ENCODE assay signal across 8 cellular contexts in the genomic region with DNA sequence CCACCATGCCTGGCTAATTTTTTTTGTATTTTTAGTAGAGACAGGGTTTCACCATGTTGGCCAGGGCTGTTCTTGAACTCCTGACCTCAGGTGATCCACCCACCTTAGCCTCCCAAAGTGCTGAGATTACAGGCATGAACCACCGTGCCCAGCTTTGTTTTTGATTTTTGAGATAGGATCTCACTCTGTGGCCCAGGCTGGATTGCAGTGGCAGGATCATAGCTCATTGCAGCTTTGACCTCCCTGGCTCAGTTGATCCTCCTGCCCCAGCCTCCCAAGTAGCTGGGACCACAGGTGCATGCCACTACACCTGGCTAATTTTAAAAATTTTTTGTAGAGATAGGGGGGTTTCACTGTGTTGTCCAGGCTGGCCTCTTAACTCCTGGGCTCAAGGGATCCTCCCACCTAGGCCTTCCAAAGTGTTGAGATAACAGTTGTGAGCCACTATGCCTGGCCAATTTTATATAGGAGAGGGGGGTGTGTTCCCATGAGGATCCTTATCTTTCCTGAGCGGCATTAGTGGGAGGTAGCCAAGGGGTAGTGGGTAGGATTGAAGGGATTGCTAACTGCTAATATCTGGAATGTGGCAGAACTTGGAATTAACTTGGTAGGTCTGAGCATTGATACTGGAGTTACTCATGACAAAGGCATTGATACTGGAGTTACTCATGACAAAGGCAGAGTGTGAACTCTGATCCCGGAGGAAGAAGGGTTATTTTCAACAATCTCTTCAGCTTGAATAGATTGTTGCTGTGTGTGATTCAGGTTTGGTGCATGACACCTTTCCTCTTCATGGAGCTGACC. TPM values are rescaled to one million over a fixed set of nuclear protein-coding genes. Genes with fewer than 3 reads are reported as not detected.
DNase-seq lines count a peak whose midpoint lies in the region; ATAC-seq and TF ChIP-seq lines count a peak whose summit lies in the region.

No MANE protein-coding gene starts in this region.

- H2BK5ac ChIP-seq in H9 (ENCODE audit: insufficient read length, low read length), result peak overlapping the region; percentile 24

- H3K4me1 ChIP-seq in H9 (ENCODE audit: insufficient read depth, low read length) (peaks cover 2% of the 10 kb centered on the region; the same call in 1 of the 2 replicates), gastrocnemius medialis (peaks cover 12 to 16% of the 10 kb centered on the region in 2 donors)

- no peak overlapping the region for H3T11ph ChIP-seq in H9 (ENCODE audit: low read length)

- peak overlapping the region; percentile 70 for H3K9ac ChIP-seq in H9 (ENCODE audit: extremely low read depth, insufficient read length, low read length)

- H4K8ac ChIP-seq in H9 (replicated peaks; ENCODE audit: insufficient read length, low read depth, low read length), result no peak overlapping the region

- peak overlapping the region; percentile 75 to 99 (median 92) for H3K4me3 ChIP-seq in gastrocnemius medialis

- H4K5ac ChIP-seq in H9 (ENCODE audit: insufficient read length, low read depth, low read length), result peak overlapping the region; percentile 48

- no peak overlapping the region for H2AFZ ChIP-seq in H9 (ENCODE audit: low read length)

- peak overlapping the region; percentile 81 for H2BK120ac ChIP-seq in H9 (ENCODE audit: low read depth, low read length, poor library complexity, severe bottlenecking)

- no peak overlapping the region for H3K56ac ChIP-seq in H9 (ENCODE audit: insufficient read length, low read depth, low read length)

- in situ Hi-C loops in gastrocnemius medialis (cut with MboI; ENCODE audit: low sequenced_read_pairs in 4 of 4), result no loop called here
- in situ Hi-C loops in KBM-7 (cut with MboI; ENCODE audit: low pct_unique_long_range_greater_than_20kb, low sequenced_read_pairs), result no loop called here

- TF ChIP-seq POLR2A in gastrocnemius medialis (IDR thresholded peaks at IDR 0.05), result no peak

- H4K91ac ChIP-seq in H9 (ENCODE audit: insufficient read length, low read depth, low read length), result no peak overlapping the region

- peak overlapping the region; percentile 71 for H3K14ac ChIP-seq in H9 (ENCODE audit: insufficient read depth, low read length)

- TF ChIP-seq CTCF in H9 (conservative IDR thresholded peaks at IDR 0.05) (no peak), gastrocnemius medialis (IDR thresholded peaks at IDR 0.05 in 4 of 5, conservative IDR thresholded peaks at IDR 0.05 in 1 of 5) (no peak)

- ATAC-seq in gastrocnemius medialis, result no peak
- ATAC-seq in HG03095 (IDR thresholded peaks at IDR 0.05; ENCODE audit: unreplicated experiment), result no peak
- no peak for ATAC-seq in GM18519 (IDR thresholded peaks at IDR 0.05; ENCODE audit: low FRiP score, unreplicated experiment)

- H3K4me3 Mint-ChIP-seq in H9, result peak overlapping the region; percentile 96 to 100

- H3K9me3 Mint-ChIP-seq in H9, result no peaks in the 10 kb centered on the region; a peak in 1 of 5 replicates

- H3K79me1 ChIP-seq in H9 (ENCODE audit: insufficient read depth, low read depth, low read length, poor library complexity, severe bottlenecking), result peaks cover 3% of the 10 kb centered on the region

- peak overlapping the region; percentile 28 for H3K4me2 ChIP-seq in H9 (ENCODE audit: insufficient read depth, insufficient read length, low read length)

- no peaks in the 10 kb centered on the region for H3K9me3 ChIP-seq in H9 (ENCODE audit: control insufficient read depth, low read depth, low read length)
- H3K9me3 ChIP-seq in gastrocnemius medialis, result no peaks in the 10 kb centered on the region

- peaks cover 5% of the 10 kb centered on the region for H3K23me2 ChIP-seq in H9 (ENCODE audit: insufficient read length, low read depth, low read length, poor library complexity, severe bottlenecking)

- peak overlapping the region; percentile 47 for H2BK12ac ChIP-seq in H9 (ENCODE audit: insufficient read length, low read depth, low read length)

- peaks cover 18 to 19% of the 10 kb centered on the region in 2 experiments for H3K4me1 Mint-ChIP-seq in H9

- peaks cover 50 to 90% (median 73%) of the 10 kb centered on the region in 3 experiments for H3K36me3 Mint-ChIP-seq in H9 (ENCODE audit: insufficient read depth in 1 of 3, low read depth in 3 of 3)

- H4K20me1 ChIP-seq in H9 (ENCODE audit: control insufficient read depth, insufficient read depth, insufficient read length), result no peaks in the 10 kb centered on the region

- no peak overlapping the region for H2BK15ac ChIP-seq in H9 (ENCODE audit: low read depth, low read length)

- peak overlapping the region; percentile 76 for H3K18ac ChIP-seq in H9 (ENCODE audit: insufficient read length, low read depth, low read length)

- H3K27me3 Mint-ChIP-seq in H9 (ENCODE audit: low read depth), result no peaks in the 10 kb centered on the region

- H3K79me2 ChIP-seq in H9 (ENCODE audit: insufficient read depth, low read length), result peaks cover 30% of the 10 kb centered on the region

- H3K27ac ChIP-seq in H9 (ENCODE audit: insufficient read length, low read depth, low read length), result peak overlapping the region; percentile 95
- H3K27ac ChIP-seq in gastrocnemius medialis, result peak overlapping the region; percentile 82 to 97 (median 94)

- H3K36me3 ChIP-seq in gastrocnemius medialis, result peaks cover 0 to 48% of the 10 kb centered on the region in 2 donors

- H2BK20ac ChIP-seq in H9 (ENCODE audit: low read depth, low read length, poor library complexity, severe bottlenecking), result no peak overlapping the region

- no peak overlapping the region for H3K4ac ChIP-seq in H9 (ENCODE audit: low read depth, low read length)

- no peak overlapping the region for H2AK5ac ChIP-seq in H9 (ENCODE audit: insufficient read length, low read length)

- intact Hi-C loops in gastrocnemius medialis (cut with DNase I; ENCODE audit: low total_unique reads), result no loop called here

- no CpG with 5 or more reads among the region's 3 CpGs for WGBS in H9 (ENCODE audit: extremely low coverage, insufficient read length, low lambda C conversion rate)

- no peak for DNase-seq in H9
- peak; percentile 46 for DNase-seq in SW480 (ENCODE audit: low spot score)
- DNase-seq in fibroblast of peridontal ligament (ENCODE audit: extremely low read depth), result peak; percentile 56
- DNase-seq in gastrocnemius medialis, result no peak
- DNase-seq in NCI-H446 (lab: John Stamatoyannopoulos, UW), result no peak
- DNase-seq in KBM-7, result no peak

- peak overlapping the region; percentile 98 to 99 (median 99) for H3K27ac Mint-ChIP-seq in H9

- H3K27me3 ChIP-seq in H9 (ENCODE audit: insufficient read depth, low read length) (no peaks in the 10 kb centered on the region), gastrocnemius medialis (no peaks in the 10 kb centered on the region)

- H3K23ac ChIP-seq in H9 (ENCODE audit: insufficient read length, low read depth, low read length), result no peak overlapping the region

RNA-seq across cellular contexts. Expression of a gene that starts 1.0 kb away (rescaled TPM):
- 168 and 171 TPM in 2 replicates for total RNA-seq in H9 (2021)
- 10 to 100 TPM; 37.2 to 76.7 (median 71.1) TPM for total RNA-seq in gastrocnemius medialis

RNA-seq across cellular contexts. Expression of a gene that starts 18.3 kb away (rescaled TPM):
- 111 and 121 TPM in 2 replicates for total RNA-seq in H9 (2021)
- 10 to 100 TPM; 13.3 to 26.5 (median 17.1) TPM for total RNA-seq in gastrocnemius medialis

RNA-seq across cellular contexts. Expression of a gene that starts 31.0 kb away (rescaled TPM):
- 79.2 and 80.5 TPM in 2 replicates for total RNA-seq in H9 (2021)
- 10 to 100 TPM; 15.9 to 32.7 (median 28.6) TPM for total RNA-seq in gastrocnemius medialis

Comparison
In these comparisons a context has a peak if more than half of its experiments do, and no peak if none do; other contexts are left out.
1. DNase-seq: peak in SW480 (single experiment) and fibroblast of peridontal ligament (single experiment); none in H9 (single experiment), gastrocnemius medialis (0 of 2), NCI-H446 (0 of 2) and KBM-7 (single experiment).